ENCODE assay signal across 18 cellular contexts in genomic region chr4:76726141-76726540, GRCh38.
DNase-seq lines count a peak whose midpoint lies in the region; ATAC-seq and TF ChIP-seq lines count a peak whose summit lies in the region.
"Had no signal": no experiment of that assay in that cellular context is flagged by ENCODE, and none has a peak within 500 bp of the region (broad histone marks: within the 10 kb centered on the region; RNA-seq: fewer than 3 reads in every experiment).

No MANE protein-coding gene starts in this region.

- CTCF ChIA-PET in mammary epithelial cell (lab: Charles Lee; ENCODE audit: low non-redundant PET), result no interaction called here

- dilution Hi-C loops in mammary epithelial cell (cut with HindIII; ENCODE audit: low sequenced_read_pairs), result no loop called here

- H3K79me2 ChIP-seq in Loucy (ENCODE audit: insufficient read depth, low read length) (no peaks in the 10 kb centered on the region), mammary epithelial cell (ENCODE audit: insufficient read depth, low read length) (peaks cover 76% of the 10 kb centered on the region), neural progenitor cell (ENCODE audit: low read depth) (peaks cover 36% of the 10 kb centered on the region)

- BruUV-seq in mammary epithelial cell (replicated peaks; lab: Mats Ljungman, UMichigan), result no TSS peak

- no peak for ATAC-seq in HG03354 (IDR thresholded peaks at IDR 0.05; ENCODE audit: poor library complexity, severe bottlenecking, unreplicated experiment)
- ATAC-seq: A549, HepG2 had no signal

- H3K27ac ChIP-seq in mammary epithelial cell (ENCODE audit: insufficient read depth, low read depth, low read length) (peak overlapping the region; percentile 28), neural progenitor cell (no peak overlapping the region)

- H3K9ac ChIP-seq in Loucy (ENCODE audit: low read depth, low read length, poor library complexity, severe bottlenecking) (no peak overlapping the region), mammary epithelial cell (ENCODE audit: insufficient read depth, low read length) (no peak overlapping the region), neural progenitor cell (no peak overlapping the region)

- no peaks in the 10 kb centered on the region for H3K36me3 ChIP-seq in Loucy (ENCODE audit: insufficient read depth, low read length)
- no peaks in the 10 kb centered on the region for H3K36me3 ChIP-seq in mammary epithelial cell (ENCODE audit: insufficient read depth, low read length)
- H3K36me3 ChIP-seq in neural progenitor cell, result no peaks in the 10 kb centered on the region

- H3K4me3 ChIP-seq in Loucy (ENCODE audit: low read length, poor library complexity, severe bottlenecking) (no peak overlapping the region), mammary epithelial cell (replicated peaks in 1 of 3; ENCODE audit: insufficient read depth in 1 of 3, low read depth in 2 of 3, low read length in 3 of 3) (no peak overlapping the region), neural progenitor cell (no peak overlapping the region)
- H3K4me3 ChIP-seq: A549 had no signal

- peaks cover 53% of the 10 kb centered on the region for H3K4me1 Mint-ChIP-seq in neural progenitor cell
- H3K4me1 Mint-ChIP-seq: CD4-positive, alpha-beta memory T cell had no signal

- no peaks in the 10 kb centered on the region for H3K27me3 ChIP-seq in Loucy (ENCODE audit: insufficient read depth, low read length, poor library complexity, severe bottlenecking)
- H3K27me3 ChIP-seq in mammary epithelial cell (ENCODE audit: insufficient read depth, low read length), result no peaks in the 10 kb centered on the region
- H3K27me3 ChIP-seq in neural progenitor cell, result no peaks in the 10 kb centered on the region

- no peaks in the 10 kb centered on the region for H4K20me1 ChIP-seq in Loucy (ENCODE audit: insufficient read depth, low read length, poor library complexity, severe bottlenecking)
- no peaks in the 10 kb centered on the region for H4K20me1 ChIP-seq in mammary epithelial cell (ENCODE audit: insufficient read depth, low read length)
- H4K20me1 ChIP-seq in neural progenitor cell (ENCODE audit: low read depth), result peaks cover 6% of the 10 kb centered on the region

- H3K4me2 ChIP-seq in Loucy (ENCODE audit: low read depth, low read length, poor library complexity, severe bottlenecking) (no peak overlapping the region), mammary epithelial cell (ENCODE audit: insufficient read depth, low read depth, low read length) (no peak overlapping the region), neural progenitor cell (no peak overlapping the region)
- H3K4me2 ChIP-seq: A549 had no signal

- WGBS in mammary epithelial cell (ENCODE audit: low coverage, missing lambda C conversion rate), result 71% methylated on average over 1 of the region's 1 CpG

- peaks cover 16% of the 10 kb centered on the region for H3K4me1 ChIP-seq in Loucy (ENCODE audit: insufficient read depth, low read length, poor library complexity, severe bottlenecking)
- H3K4me1 ChIP-seq in mammary epithelial cell (ENCODE audit: insufficient read depth, low read length), result peaks cover 41% of the 10 kb centered on the region
- peaks cover 25% of the 10 kb centered on the region for H3K4me1 ChIP-seq in neural progenitor cell

- H3K36me3 Mint-ChIP-seq in neural progenitor cell, result peaks cover 34% of the 10 kb centered on the region
- H3K36me3 Mint-ChIP-seq: CD4-positive, alpha-beta memory T cell had no signal

- H3K9me3 ChIP-seq in Loucy (ENCODE audit: insufficient read depth, low read depth, low read length), result no peaks in the 10 kb centered on the region
- no peaks in the 10 kb centered on the region for H3K9me3 ChIP-seq in mammary epithelial cell (replicated peaks; ENCODE audit: insufficient read depth, low read length)
- H3K9me3 ChIP-seq in neural progenitor cell (ENCODE audit: low read depth), result no peaks in the 10 kb centered on the region
- H3K9me3 ChIP-seq: A549 had no signal

- intact Hi-C loops in mammary epithelial cell (cut with micrococcal nuclease), result no loop called here

- DNase-seq in EH (ENCODE audit: low read depth) (peak; percentile 94), mammary epithelial cell (no peak), neural progenitor cell (ENCODE audit: low spot score) (no peak), NCI-H2227 treated with DMSO at 0.1 percent for 48 hours (lab: John Stamatoyannopoulos, UW) (no peak), DMS114 treated with DMSO at 0.1 percent for 48 hours (lab: John Stamatoyannopoulos, UW; ENCODE audit: unreplicated experiment) (no peak), GOT3 (lab: John Stamatoyannopoulos, UW) (no peak)
- DNase-seq: AML-193; CD4-positive, alpha-beta memory T cell; DND-41; NCI-H1436 treated with DMSO at 0.1 percent for 48 hours; NCI-H345; NCI-H526 treated with DMSO at 0.1 percent for 48 hours; NK-92 treated with Interleukin-12 subunit alpha and Interleukin-12 subunit beta, amount 100 ng/mL, for 24 hours; T-helper 1 cell had no signal

- no peak overlapping the region for H3K4me3 Mint-ChIP-seq in neural progenitor cell
- H3K4me3 Mint-ChIP-seq: CD4-positive, alpha-beta memory T cell had no signal

- H3K9me2 ChIP-seq in Loucy (replicated peaks; ENCODE audit: low read depth, low read length), result no peaks in the 10 kb centered on the region

- H3K27ac Mint-ChIP-seq in neural progenitor cell, result peak overlapping the region; percentile 48
- H3K27ac Mint-ChIP-seq: CD4-positive, alpha-beta memory T cell had no signal

- TF ChIP-seq CTCF in Loucy (conservative IDR thresholded peaks at IDR 0.05; ENCODE audit: low read length), result no peak
- TF ChIP-seq CTCF in mammary epithelial cell (conservative IDR thresholded peaks at IDR 0.05 in 1 of 2, IDR thresholded peaks at IDR 0.05 in 1 of 2; ENCODE audit: extremely low read depth in 1 of 2, insufficient read depth in 1 of 2, low read depth in 1 of 2, low read length in 2 of 2), result no peak
- no peak for TF ChIP-seq CTCF in neural progenitor cell (IDR thresholded peaks at IDR 0.05)

- 0 out of 2 replicates have a peak overlapping the region, but pooled peaks have one; percentile 20 for H2AFZ ChIP-seq in Loucy (ENCODE audit: low read length)
- no peak overlapping the region for H2AFZ ChIP-seq in mammary epithelial cell (ENCODE audit: low read depth, low read length)
- H2AFZ ChIP-seq in neural progenitor cell (replicated peaks), result no peak overlapping the region

- H3F3A ChIP-seq in Loucy (ENCODE audit: low read depth) (no peaks in the 10 kb centered on the region), neural progenitor cell (ENCODE audit: low read depth) (no peaks in the 10 kb centered on the region)

- peaks cover 3% of the 10 kb centered on the region for H3K27me3 Mint-ChIP-seq in neural progenitor cell (ENCODE audit: insufficient read depth, low read depth)

- in situ Hi-C loops in mammary epithelial cell (cut with MboI; ENCODE audit: low sequenced_read_pairs in 2 of 2), result no loop called here

- H3K9me3 Mint-ChIP-seq in neural progenitor cell, result no peaks in the 10 kb centered on the region
